Comparison of ENCODE assay signal across 24 cellular contexts in the genomic region with DNA sequence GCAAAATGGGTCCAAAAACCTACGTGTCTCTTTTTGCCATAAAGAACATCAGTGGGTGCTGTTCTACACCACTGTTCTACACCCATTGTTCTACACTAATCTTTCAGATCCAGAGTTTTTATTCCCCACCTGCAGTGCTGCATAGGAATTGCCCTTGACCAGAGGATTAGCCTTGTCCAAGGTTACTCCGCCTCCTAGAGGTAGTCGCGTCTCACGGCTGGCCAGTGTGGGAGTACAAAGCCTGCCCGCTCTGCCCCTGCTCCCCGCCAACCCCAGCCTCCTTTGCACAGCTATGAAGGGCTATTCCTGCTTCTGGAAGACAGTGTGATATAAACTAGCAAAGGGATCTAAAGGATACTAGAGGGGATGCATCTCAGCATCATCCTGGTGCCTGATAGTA.
"Had no signal": no experiment of that assay in that cellular context is flagged by ENCODE, and none has a peak within 500 bp of the region (broad histone marks: within the 10 kb centered on the region; RNA-seq: fewer than 3 reads in every experiment).

No MANE protein-coding gene starts in this region.

- H3K4me3 ChIP-seq: esophagus muscularis mucosa, skin epidermis, stomach, thyroid gland, upper lobe of left lung had no signal

- H3K27ac ChIP-seq: brain microvascular endothelial cell, esophagus muscularis mucosa, foreskin keratinocyte, neutrophil, skin epidermis, stomach, thyroid gland, upper lobe of left lung had no signal

- H3K36me3 Mint-ChIP-seq: naive thymus-derived CD8-positive, alpha-beta T cell had no signal

- H3K4me1 ChIP-seq: foreskin keratinocyte, stomach, thyroid gland had no signal

- DNase-seq: activated CD4-positive, alpha-beta T cell treated with anti-CD3 and anti-CD28 coated beads for 1 hour; activated CD4-positive, alpha-beta T cell treated with anti-CD3 and anti-CD28 coated beads, Interleukin-2, amount 10 ng/mL, durations not matched to agents 7 days and 5 days; activated CD8-positive, alpha-beta T cell treated with anti-CD3 and anti-CD28 coated beads for 36 hours; activated gamma-delta T cell treated with Interleukin-2 at 50 U/mL for 16 hours; activated naive CD4-positive, alpha-beta T cell treated with anti-CD3 and anti-CD28 coated beads, Interleukin-2, amount 50 U/mL, for 16 hours; activated T-cell treated with anti-CD3 and anti-CD28 coated beads, Interleukin-2, amount 50 U/mL, for 4 hours; amniotic stem cell; brain microvascular endothelial cell; cortex of kidney; foreskin keratinocyte; left colon; naive thymus-derived CD8-positive, alpha-beta T cell; stimulated activated CD4-positive, alpha-beta T cell treated with anti-CD3 and anti-CD28 coated beads, Interleukin-12 subunit alpha, Interleukin-12 subunit beta, amount 100 ng/mL, for 4 hours; stimulated activated CD4-positive, alpha-beta T cell treated with anti-CD3 and anti-CD28 coated beads, Interleukin-4, amount 100 ng/mL, for 1 hour; stomach; T-helper 9 cell; thyroid gland had no signal

- H3K27ac Mint-ChIP-seq: activated CD4-positive, alpha-beta T cell treated with anti-CD3 and anti-CD28 coated beads, Interleukin-2, amount 10 ng/mL, durations not matched to agents 7 days and 5 days; activated CD8-positive, alpha-beta T cell treated with anti-CD3 and anti-CD28 coated beads for 36 hours; activated T-helper 17 cell treated with anti-CD3 and anti-CD28 coated beads, Interleukin-2, amount 50 U/mL, for 72 hours; naive thymus-derived CD8-positive, alpha-beta T cell; T-helper 1 cell treated with Interleukin-12 subunit alpha and Interleukin-12 subunit beta and Interleukin-4 antibody, amounts not matched to agents 30 μg/mL and 1 μg/mL, for 36 hours had no signal

- H3K27me3 Mint-ChIP-seq: activated CD4-positive, alpha-beta T cell treated with anti-CD3 and anti-CD28 coated beads, Interleukin-2, amount 10 ng/mL, durations not matched to agents 7 days and 5 days; activated CD8-positive, alpha-beta T cell treated with anti-CD3 and anti-CD28 coated beads for 36 hours; activated T-helper 17 cell treated with anti-CD3 and anti-CD28 coated beads, Interleukin-2, amount 50 U/mL, for 72 hours had no signal

- H3K27me3 ChIP-seq: brain microvascular endothelial cell, esophagus muscularis mucosa, foreskin keratinocyte, neutrophil, stomach, thyroid gland, upper lobe of left lung had no signal

- ATAC-seq: activated CD8-positive, alpha-beta T cell treated with anti-CD3 and anti-CD28 coated beads for 36 hours; activated T-cell treated with anti-CD3 and anti-CD28 coated beads, Interleukin-2, amount 50 U/mL, for 4 hours; activated T-helper 17 cell treated with anti-CD3 and anti-CD28 coated beads, Interleukin-2, amount 50 U/mL, for 72 hours; foreskin keratinocyte; left colon; naive thymus-derived CD8-positive, alpha-beta T cell; sciatic nerve had no signal

- H3K9me3 ChIP-seq: esophagus muscularis mucosa, neutrophil, stomach, thyroid gland, upper lobe of left lung had no signal

- H3K4me3 Mint-ChIP-seq: activated CD4-positive, alpha-beta T cell treated with anti-CD3 and anti-CD28 coated beads, Interleukin-2, amount 10 ng/mL, durations not matched to agents 7 days and 5 days; activated CD8-positive, alpha-beta T cell treated with anti-CD3 and anti-CD28 coated beads for 36 hours; activated T-cell treated with anti-CD3 and anti-CD28 coated beads, Interleukin-2, amount 50 U/mL, for 4 hours; activated T-helper 17 cell treated with anti-CD3 and anti-CD28 coated beads, Interleukin-2, amount 50 U/mL, for 72 hours; naive thymus-derived CD8-positive, alpha-beta T cell; T-helper 1 cell treated with Interleukin-12 subunit alpha and Interleukin-12 subunit beta and Interleukin-4 antibody, amounts not matched to agents 30 μg/mL and 1 μg/mL, for 36 hours had no signal

- H3K9me3 Mint-ChIP-seq: activated CD4-positive, alpha-beta T cell treated with anti-CD3 and anti-CD28 coated beads, Interleukin-2, amount 10 ng/mL, durations not matched to agents 7 days and 5 days; activated CD8-positive, alpha-beta T cell treated with anti-CD3 and anti-CD28 coated beads for 36 hours; activated T-cell treated with anti-CD3 and anti-CD28 coated beads, Interleukin-2, amount 50 U/mL, for 4 hours; activated T-helper 17 cell treated with anti-CD3 and anti-CD28 coated beads, Interleukin-2, amount 50 U/mL, for 72 hours; naive thymus-derived CD8-positive, alpha-beta T cell; T-helper 1 cell treated with Interleukin-12 subunit alpha and Interleukin-12 subunit beta and Interleukin-4 antibody, amounts not matched to agents 30 μg/mL and 1 μg/mL, for 36 hours had no signal

- H3K36me3 ChIP-seq: brain microvascular endothelial cell, esophagus muscularis mucosa, neutrophil, stomach, thyroid gland, upper lobe of left lung had no signal

- H3K4me1 Mint-ChIP-seq: activated CD4-positive, alpha-beta T cell treated with anti-CD3 and anti-CD28 coated beads, Interleukin-2, amount 10 ng/mL, durations not matched to agents 7 days and 5 days; activated T-helper 17 cell treated with anti-CD3 and anti-CD28 coated beads, Interleukin-2, amount 50 U/mL, for 72 hours; naive thymus-derived CD8-positive, alpha-beta T cell had no signal
